ENCODE assay signal across 21 cellular contexts in the genomic region with DNA sequence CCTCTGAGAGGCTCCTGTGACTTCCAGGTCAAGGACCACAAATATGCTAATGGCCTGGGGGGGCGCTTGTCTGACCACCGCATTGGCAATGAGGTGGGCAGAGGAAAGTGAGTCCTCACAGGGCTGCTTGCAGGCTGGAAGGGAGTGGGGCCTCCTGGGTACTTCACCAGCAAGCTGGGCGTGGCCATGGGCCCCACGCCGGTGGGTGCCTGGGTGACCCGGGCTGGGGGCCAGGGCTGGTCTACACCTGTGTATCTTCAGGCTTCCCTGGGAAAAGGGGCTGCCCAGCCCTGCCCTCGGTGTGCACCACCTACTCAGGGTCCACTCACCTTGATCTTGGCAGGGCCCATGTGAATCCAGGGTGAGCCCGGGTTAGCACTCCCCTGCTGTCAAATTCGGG.
DNase-seq lines count a peak whose midpoint lies in the region; ATAC-seq and TF ChIP-seq lines count a peak whose summit lies in the region.
"Had no signal": no experiment of that assay in that cellular context is flagged by ENCODE, and none has a peak within 500 bp of the region (broad histone marks: within the 10 kb centered on the region; RNA-seq: fewer than 3 reads in every experiment).

No MANE protein-coding gene starts in this region.

- no peak overlapping the region for H4K91ac ChIP-seq in neuronal stem cell (ENCODE audit: low read depth, low read length, poor library complexity)

- no peak overlapping the region for H2BK12ac ChIP-seq in neuronal stem cell (ENCODE audit: low read length)

- ATAC-seq in Right ventricle myocardium inferior (no peak), Right ventricle myocardium superior (ENCODE audit: poor library complexity) (no peak)
- ATAC-seq in CD8-positive, alpha-beta T cell: no peak
- ATAC-seq: GM12878, HCT116 had no signal

- H2AFZ ChIP-seq in neuronal stem cell (ENCODE audit: low read length): no peak overlapping the region
- H2AFZ ChIP-seq: GM23248 had no signal

- H3K79me1 ChIP-seq in neuronal stem cell (ENCODE audit: low read depth, low read length): peaks cover 3% of the 10 kb centered on the region

- H3K4ac ChIP-seq in neuronal stem cell (ENCODE audit: low read length): peak overlapping the region; percentile 17

- no peak overlapping the region for H3K23ac ChIP-seq in neuronal stem cell (ENCODE audit: low read depth, low read length, poor library complexity)

- H3K36me3 ChIP-seq in ascending aorta: no peaks in the 10 kb centered on the region
- no peaks in the 10 kb centered on the region for H3K36me3 ChIP-seq in neuronal stem cell (replicated peaks in 1 of 2; ENCODE audit: control insufficient read depth in 2 of 2, insufficient read depth in 2 of 2, low read length in 2 of 2)
- no peaks in the 10 kb centered on the region for H3K36me3 ChIP-seq in tibial artery
- H3K36me3 ChIP-seq in CD8-positive, alpha-beta T cell (ENCODE audit: insufficient read depth, low read length): no peaks in the 10 kb centered on the region
- H3K36me3 ChIP-seq: BLaER1 had no signal

- H3K27ac Mint-ChIP-seq in CD8-positive, alpha-beta T cell: no peak overlapping the region
- H3K27ac Mint-ChIP-seq: B cell; CD4-positive, CD25-positive, alpha-beta regulatory T cell; CD8-positive, alpha-beta memory T cell had no signal

- no peak for TF ChIP-seq CTCF in ascending aorta (IDR thresholded peaks at IDR 0.05)
- no peak for TF ChIP-seq CTCF in tibial artery (IDR thresholded peaks at IDR 0.05)
- TF ChIP-seq CTCF in CD8-positive, alpha-beta T cell (IDR thresholded peaks at IDR 0.05): no peak

- no peak overlapping the region for H3K4me2 ChIP-seq in neuronal stem cell (ENCODE audit: insufficient read depth, low read length, poor library complexity, severe bottlenecking)
- H3K4me2 ChIP-seq: BLaER1 had no signal

- CTCF ChIA-PET in CD8-positive, alpha-beta T cell (lab: Charles Lee): no interaction called here

- POLR2A ChIA-PET in CD8-positive, alpha-beta T cell (lab: Charles Lee): no interaction called here

- no peak overlapping the region for H2BK5ac ChIP-seq in neuronal stem cell (ENCODE audit: low read length)

- H3K9me3 ChIP-seq in ascending aorta (no peaks in the 10 kb centered on the region), neuronal stem cell (replicated peaks in 1 of 2; ENCODE audit: control insufficient read depth in 2 of 2, insufficient read depth in 1 of 2, low read depth in 1 of 2, low read length in 2 of 2) (peaks cover 0 to 3% of the 10 kb centered on the region in 2 donors), tibial artery (peaks cover 0 to 9% (median 6%) of the 10 kb centered on the region in 3 donors)
- no peaks in the 10 kb centered on the region for H3K9me3 ChIP-seq in CD8-positive, alpha-beta T cell (ENCODE audit: low read length)
- H3K9me3 ChIP-seq: BLaER1 had no signal

- no peak overlapping the region for H3K4me3 ChIP-seq in ascending aorta
- no peak overlapping the region for H3K4me3 ChIP-seq in neuronal stem cell (ENCODE audit: low read length in 2 of 2)
- H3K4me3 ChIP-seq in tibial artery: no peak overlapping the region
- no peak overlapping the region for H3K4me3 ChIP-seq in CD8-positive, alpha-beta T cell (ENCODE audit: low read depth, low read length)
- H3K4me3 ChIP-seq: BLaER1, GM12878, GM23248 had no signal

- H3K27ac ChIP-seq in ascending aorta: peak overlapping the region; percentile 73 to 83
- no peak overlapping the region for H3K27ac ChIP-seq in neuronal stem cell (replicated peaks; ENCODE audit: low read length)
- peak overlapping the region; percentile 10 to 37 for H3K27ac ChIP-seq in tibial artery
- no peak overlapping the region for H3K27ac ChIP-seq in CD8-positive, alpha-beta T cell (ENCODE audit: low read depth, low read length)
- H3K27ac ChIP-seq: 22Rv1, BLaER1, C4-2B, GM23248 had no signal

- DNase-seq in Right ventricle myocardium inferior (ENCODE audit: missing footprints): peak; percentile 35
- DNase-seq in Right ventricle myocardium superior: no peak
- DNase-seq in ascending aorta (ENCODE audit: low spot score in 2 of 2): no peak
- DNase-seq in neuronal stem cell (ENCODE audit: low spot score): no peak
- DNase-seq in tibial artery: no peak
- no peak for DNase-seq in CD8-positive, alpha-beta T cell
- no peak for DNase-seq in pons (ENCODE audit: low spot score)
- DNase-seq: CD4-positive, CD25-positive, alpha-beta regulatory T cell; CD8-positive, alpha-beta memory T cell; DMS 273 treated with DMSO at 0.1 percent for 48 hours; DMS79; EL; GDM1; GM23248; H9 had no signal

- peak overlapping the region; percentile 76 for H3K14ac ChIP-seq in neuronal stem cell (ENCODE audit: low read length)

- no peaks in the 10 kb centered on the region for H3K4me1 Mint-ChIP-seq in CD8-positive, alpha-beta T cell (ENCODE audit: low read depth)
- H3K4me1 Mint-ChIP-seq: B cell; CD4-positive, CD25-positive, alpha-beta regulatory T cell; CD8-positive, alpha-beta memory T cell had no signal

- no CpG with 5 or more reads among the region's 9 CpGs for WGBS in neuronal stem cell (ENCODE audit: extremely low coverage in 2 of 2, insufficient read length in 2 of 2, insufficient replicate concordance in 1 of 2), 2 donors

- no peak overlapping the region for H2BK120ac ChIP-seq in neuronal stem cell (ENCODE audit: low read depth, low read length)

- peak overlapping the region; percentile 86 for H2BK15ac ChIP-seq in neuronal stem cell (ENCODE audit: low read length)

- intact Hi-C loops in Right ventricle myocardium inferior (cut with DNase I) (no loop called here), Right ventricle myocardium superior (cut with DNase I) (no loop called here), ascending aorta (cut with DNase I) (no loop called here), tibial artery (cut with DNase I; ENCODE audit: low total_unique reads) (no loop called here)
- intact Hi-C loops in CD8-positive, alpha-beta T cell (cut with DNase I, micrococcal nuclease): no loop called here

- H3K9me3 Mint-ChIP-seq in CD8-positive, alpha-beta T cell: no peaks in the 10 kb centered on the region
- H3K9me3 Mint-ChIP-seq: CD4-positive, CD25-positive, alpha-beta regulatory T cell; CD8-positive, alpha-beta memory T cell; H9 had no signal

- no peaks in the 10 kb centered on the region for H3K36me3 Mint-ChIP-seq in CD8-positive, alpha-beta T cell
- H3K36me3 Mint-ChIP-seq: CD4-positive, CD25-positive, alpha-beta regulatory T cell; CD8-positive, alpha-beta memory T cell had no signal

- peak overlapping the region; percentile 94 for H2AK5ac ChIP-seq in neuronal stem cell (ENCODE audit: low read depth, low read length)

- H3K27me3 ChIP-seq in ascending aorta: no peaks in the 10 kb centered on the region
- peaks cover 0 to 55% (median 0%) of the 10 kb centered on the region in 3 experiments for H3K27me3 ChIP-seq in neuronal stem cell (ENCODE audit: control insufficient read depth in 3 of 3, insufficient read depth in 3 of 3, low read depth in 1 of 3, low read length in 3 of 3)
- H3K27me3 ChIP-seq in tibial artery: no peaks in the 10 kb centered on the region
- H3K27me3 ChIP-seq in CD8-positive, alpha-beta T cell (ENCODE audit: insufficient read depth, low read length): no peaks in the 10 kb centered on the region

- no peaks in the 10 kb centered on the region for H3K27me3 Mint-ChIP-seq in CD8-positive, alpha-beta T cell (ENCODE audit: low read depth)
- H3K27me3 Mint-ChIP-seq: B cell; CD4-positive, CD25-positive, alpha-beta regulatory T cell had no signal

- H3K4me1 ChIP-seq in ascending aorta (peaks cover 0 to 26% of the 10 kb centered on the region in 2 donors), neuronal stem cell (ENCODE audit: control insufficient read depth in 2 of 2, insufficient read depth in 1 of 2, low read depth in 1 of 2, low read length in 2 of 2) (peaks cover 0 to 12% of the 10 kb centered on the region in 2 donors), tibial artery (peaks cover 0 to 49% (median 21%) of the 10 kb centered on the region in 4 donors)
- H3K4me1 ChIP-seq in CD8-positive, alpha-beta T cell (ENCODE audit: insufficient read depth, low read length): no peaks in the 10 kb centered on the region
- H3K4me1 ChIP-seq: BLaER1 had no signal

- peak overlapping the region; percentile 93 for H3K18ac ChIP-seq in neuronal stem cell (ENCODE audit: low read length)

- no peak overlapping the region for H4K8ac ChIP-seq in neuronal stem cell (ENCODE audit: low read depth, low read length)

- H3K9ac ChIP-seq in neuronal stem cell (ENCODE audit: low read depth, low read length, poor library complexity): no peak overlapping the region
- H3K9ac ChIP-seq: BLaER1, GM23248 had no signal

- H3K4me3 Mint-ChIP-seq in CD8-positive, alpha-beta T cell: no peak overlapping the region
- H3K4me3 Mint-ChIP-seq: B cell; CD4-positive, CD25-positive, alpha-beta regulatory T cell; CD8-positive, alpha-beta memory T cell; H9 had no signal

Comparison
In these comparisons a context has a peak if more than half of its experiments do, and no peak if none do; other contexts are left out.
1. H3K27ac ChIP-seq: peak in ascending aorta (2 of 2) and tibial artery (2 of 2); none in neuronal stem cell (single experiment) and CD8-positive, alpha-beta T cell (single experiment).